In the genomic region with DNA sequence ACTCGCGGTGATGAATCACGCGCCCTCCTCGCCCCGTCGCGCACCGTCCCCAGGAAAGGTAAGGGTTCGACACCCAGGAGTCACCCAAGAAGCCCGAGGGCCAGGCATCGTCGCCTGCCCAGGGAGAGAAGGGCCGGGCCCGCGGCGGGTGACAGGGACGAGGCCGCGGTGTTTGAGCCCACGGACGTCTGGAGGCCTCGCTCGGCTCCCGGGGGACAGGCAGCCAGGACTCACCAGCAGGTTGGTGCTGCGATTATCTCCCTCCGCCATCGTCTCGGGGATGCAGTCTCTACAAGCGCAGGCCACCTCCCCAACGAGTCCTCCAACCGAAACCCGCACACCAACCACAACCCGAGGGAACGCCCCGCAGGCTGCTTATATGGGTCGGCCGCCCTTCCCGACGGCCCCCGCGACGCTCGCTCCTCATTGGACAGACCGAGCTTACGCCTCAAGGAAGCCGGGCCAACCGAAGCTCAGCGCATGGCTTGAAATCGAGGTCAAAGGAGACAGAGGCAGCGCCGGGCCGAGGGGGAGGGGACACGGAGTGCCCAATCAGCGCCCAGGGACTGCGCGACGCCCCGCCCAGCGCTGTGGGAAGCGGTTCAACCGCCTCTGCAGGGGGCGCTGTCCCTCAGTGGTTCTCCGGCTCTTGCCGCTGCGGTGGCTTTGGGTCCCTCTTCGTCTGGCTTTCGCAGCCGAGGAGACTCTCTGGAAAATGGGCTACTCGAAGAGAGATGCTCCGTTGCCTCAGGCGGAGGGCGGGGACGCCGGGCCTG, we compare ENCODE assay signal across 1 cellular context.
TF ChIP-seq lines count a peak whose summit lies in the region.

ARL6IP1 (minus strand) TSS at position 353 of the 776 bp plus-strand sequence; CDS start at position 270, 83 bp downstream.

TF ChIP-seq in K562, 482 proteins besides CTCF, POLR2A, EP300 and RAD21 (continued from another document and continues in another):
- TF ChIP-seq ARID3B (CRISPR knock-in tag; IDR thresholded peaks at IDR 0.05; ENCODE audit: borderline replicate concordance) (no peak), RFX5 (IDR thresholded peaks at IDR 0.05; ENCODE audit: low read depth, low read length) (no peak; the same call in 1 of the 2 replicates), MAX (CRISPR knock-in tag; IDR thresholded peaks at IDR 0.05) (peak; percentile 88), ZNF217 (CRISPR knock-in tag; IDR thresholded peaks at IDR 0.05) (no peak), CTBP1 (IDR thresholded peaks at IDR 0.05; ENCODE audit: borderline replicate concordance) (peak; percentile 82), TBL1XR1 (IDR thresholded peaks at IDR 0.05; ENCODE audit: low read length in 2 of 2) (no peak; a peak in 1 of 4 replicates), KLF6 (CRISPR knock-in tag; IDR thresholded peaks at IDR 0.05; ENCODE audit: borderline replicate concordance) (peak; percentile 40; the same call in 1 of the 2 replicates), SLC30A9 (CRISPR knock-in tag; IDR thresholded peaks at IDR 0.05) (no peak), KDM2B (CRISPR knock-in tag; IDR thresholded peaks at IDR 0.05) (no peak), PTRF (tag; IDR thresholded peaks at IDR 0.05) (no peak), TCF3 (CRISPR knock-in tag; IDR thresholded peaks at IDR 0.05) (peak; percentile 5; the same call in 1 of the 2 replicates), POLR2B (IDR thresholded peaks at IDR 0.05; ENCODE audit: low read depth, partially characterized antibody) (peak; percentile 99), MGA (IDR thresholded peaks at IDR 0.05) (peak; percentile 78), SMARCA5 (IDR thresholded peaks at IDR 0.05) (no peak), RBM34 (IDR thresholded peaks at IDR 0.05; ENCODE audit: borderline replicate concordance, insufficient read depth, low read length) (no peak), KDM1A (IDR thresholded peaks at IDR 0.05) (no peak; a peak in 1 of 4 replicates), LARP7 (IDR thresholded peaks at IDR 0.05) (no peak), ZNF76 (CRISPR knock-in tag; IDR thresholded peaks at IDR 0.05; ENCODE audit: borderline replicate concordance) (no peak), SRSF9 (IDR thresholded peaks at IDR 0.05; ENCODE audit: borderline replicate concordance, low read depth, low read length) (no peak)
- TF ChIP-seq, protein P1, sequence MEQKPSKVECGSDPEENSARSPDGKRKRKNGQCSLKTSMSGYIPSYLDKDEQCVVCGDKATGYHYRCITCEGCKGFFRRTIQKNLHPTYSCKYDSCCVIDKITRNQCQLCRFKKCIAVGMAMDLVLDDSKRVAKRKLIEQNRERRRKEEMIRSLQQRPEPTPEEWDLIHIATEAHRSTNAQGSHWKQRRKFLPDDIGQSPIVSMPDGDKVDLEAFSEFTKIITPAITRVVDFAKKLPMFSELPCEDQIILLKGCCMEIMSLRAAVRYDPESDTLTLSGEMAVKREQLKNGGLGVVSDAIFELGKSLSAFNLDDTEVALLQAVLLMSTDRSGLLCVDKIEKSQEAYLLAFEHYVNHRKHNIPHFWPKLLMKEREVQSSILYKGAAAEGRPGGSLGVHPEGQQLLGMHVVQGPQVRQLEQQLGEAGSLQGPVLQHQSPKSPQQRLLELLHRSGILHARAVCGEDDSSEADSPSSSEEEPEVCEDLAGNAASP (IDR thresholded peaks at IDR 0.05): no peak
- TF ChIP-seq, protein P2, sequence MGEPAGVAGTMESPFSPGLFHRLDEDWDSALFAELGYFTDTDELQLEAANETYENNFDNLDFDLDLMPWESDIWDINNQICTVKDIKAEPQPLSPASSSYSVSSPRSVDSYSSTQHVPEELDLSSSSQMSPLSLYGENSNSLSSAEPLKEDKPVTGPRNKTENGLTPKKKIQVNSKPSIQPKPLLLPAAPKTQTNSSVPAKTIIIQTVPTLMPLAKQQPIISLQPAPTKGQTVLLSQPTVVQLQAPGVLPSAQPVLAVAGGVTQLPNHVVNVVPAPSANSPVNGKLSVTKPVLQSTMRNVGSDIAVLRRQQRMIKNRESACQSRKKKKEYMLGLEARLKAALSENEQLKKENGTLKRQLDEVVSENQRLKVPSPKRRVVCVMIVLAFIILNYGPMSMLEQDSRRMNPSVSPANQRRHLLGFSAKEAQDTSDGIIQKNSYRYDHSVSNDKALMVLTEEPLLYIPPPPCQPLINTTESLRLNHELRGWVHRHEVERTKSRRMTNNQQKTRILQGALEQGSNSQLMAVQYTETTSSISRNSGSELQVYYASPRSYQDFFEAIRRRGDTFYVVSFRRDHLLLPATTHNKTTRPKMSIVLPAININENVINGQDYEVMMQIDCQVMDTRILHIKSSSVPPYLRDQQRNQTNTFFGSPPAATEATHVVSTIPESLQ (CRISPR knock-in tag; IDR thresholded peaks at IDR 0.05): 0 out of 2 replicates have a peak, but pooled peaks have one; percentile 55
- TF ChIP-seq, protein P3, sequence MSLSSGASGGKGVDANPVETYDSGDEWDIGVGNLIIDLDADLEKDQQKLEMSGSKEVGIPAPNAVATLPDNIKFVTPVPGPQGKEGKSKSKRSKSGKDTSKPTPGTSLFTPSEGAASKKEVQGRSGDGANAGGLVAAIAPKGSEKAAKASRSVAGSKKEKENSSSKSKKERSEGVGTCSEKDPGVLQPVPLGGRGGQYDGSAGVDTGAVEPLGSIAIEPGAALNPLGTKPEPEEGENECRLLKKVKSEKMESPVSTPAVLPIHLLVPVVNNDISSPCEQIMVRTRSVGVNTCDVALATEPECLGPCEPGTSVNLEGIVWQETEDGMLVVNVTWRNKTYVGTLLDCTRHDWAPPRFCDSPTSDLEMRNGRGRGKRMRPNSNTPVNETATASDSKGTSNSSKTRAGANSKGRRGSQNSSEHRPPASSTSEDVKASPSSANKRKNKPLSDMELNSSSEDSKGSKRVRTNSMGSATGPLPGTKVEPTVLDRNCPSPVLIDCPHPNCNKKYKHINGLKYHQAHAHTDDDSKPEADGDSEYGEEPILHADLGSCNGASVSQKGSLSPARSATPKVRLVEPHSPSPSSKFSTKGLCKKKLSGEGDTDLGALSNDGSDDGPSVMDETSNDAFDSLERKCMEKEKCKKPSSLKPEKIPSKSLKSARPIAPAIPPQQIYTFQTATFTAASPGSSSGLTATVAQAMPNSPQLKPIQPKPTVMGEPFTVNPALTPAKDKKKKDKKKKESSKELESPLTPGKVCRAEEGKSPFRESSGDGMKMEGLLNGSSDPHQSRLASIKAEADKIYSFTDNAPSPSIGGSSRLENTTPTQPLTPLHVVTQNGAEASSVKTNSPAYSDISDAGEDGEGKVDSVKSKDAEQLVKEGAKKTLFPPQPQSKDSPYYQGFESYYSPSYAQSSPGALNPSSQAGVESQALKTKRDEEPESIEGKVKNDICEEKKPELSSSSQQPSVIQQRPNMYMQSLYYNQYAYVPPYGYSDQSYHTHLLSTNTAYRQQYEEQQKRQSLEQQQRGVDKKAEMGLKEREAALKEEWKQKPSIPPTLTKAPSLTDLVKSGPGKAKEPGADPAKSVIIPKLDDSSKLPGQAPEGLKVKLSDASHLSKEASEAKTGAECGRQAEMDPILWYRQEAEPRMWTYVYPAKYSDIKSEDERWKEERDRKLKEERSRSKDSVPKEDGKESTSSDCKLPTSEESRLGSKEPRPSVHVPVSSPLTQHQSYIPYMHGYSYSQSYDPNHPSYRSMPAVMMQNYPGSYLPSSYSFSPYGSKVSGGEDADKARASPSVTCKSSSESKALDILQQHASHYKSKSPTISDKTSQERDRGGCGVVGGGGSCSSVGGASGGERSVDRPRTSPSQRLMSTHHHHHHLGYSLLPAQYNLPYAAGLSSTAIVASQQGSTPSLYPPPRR (CRISPR knock-in tag; IDR thresholded peaks at IDR 0.05; ENCODE audit: borderline replicate concordance): peak; percentile 33; the same call in 1 of the 2 replicates
- TF ChIP-seq, protein P4, sequence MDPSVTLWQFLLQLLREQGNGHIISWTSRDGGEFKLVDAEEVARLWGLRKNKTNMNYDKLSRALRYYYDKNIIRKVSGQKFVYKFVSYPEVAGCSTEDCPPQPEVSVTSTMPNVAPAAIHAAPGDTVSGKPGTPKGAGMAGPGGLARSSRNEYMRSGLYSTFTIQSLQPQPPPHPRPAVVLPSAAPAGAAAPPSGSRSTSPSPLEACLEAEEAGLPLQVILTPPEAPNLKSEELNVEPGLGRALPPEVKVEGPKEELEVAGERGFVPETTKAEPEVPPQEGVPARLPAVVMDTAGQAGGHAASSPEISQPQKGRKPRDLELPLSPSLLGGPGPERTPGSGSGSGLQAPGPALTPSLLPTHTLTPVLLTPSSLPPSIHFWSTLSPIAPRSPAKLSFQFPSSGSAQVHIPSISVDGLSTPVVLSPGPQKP (CRISPR knock-in tag; IDR thresholded peaks at IDR 0.05): no peak
- TF ChIP-seq, protein P5, sequence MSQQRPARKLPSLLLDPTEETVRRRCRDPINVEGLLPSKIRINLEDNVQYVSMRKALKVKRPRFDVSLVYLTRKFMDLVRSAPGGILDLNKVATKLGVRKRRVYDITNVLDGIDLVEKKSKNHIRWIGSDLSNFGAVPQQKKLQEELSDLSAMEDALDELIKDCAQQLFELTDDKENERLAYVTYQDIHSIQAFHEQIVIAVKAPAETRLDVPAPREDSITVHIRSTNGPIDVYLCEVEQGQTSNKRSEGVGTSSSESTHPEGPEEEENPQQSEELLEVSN (IDR thresholded peaks at IDR 0.05; ENCODE audit: borderline replicate concordance in 1 of 2, extremely low read depth in 1 of 2, insufficient read depth in 1 of 2, insufficient read length in 1 of 2, low read depth in 1 of 2, low read length in 1 of 2, poor library complexity in 1 of 2, severe bottlenecking in 1 of 2): peak; percentile 43 to 60
